In the genomic region with DNA sequence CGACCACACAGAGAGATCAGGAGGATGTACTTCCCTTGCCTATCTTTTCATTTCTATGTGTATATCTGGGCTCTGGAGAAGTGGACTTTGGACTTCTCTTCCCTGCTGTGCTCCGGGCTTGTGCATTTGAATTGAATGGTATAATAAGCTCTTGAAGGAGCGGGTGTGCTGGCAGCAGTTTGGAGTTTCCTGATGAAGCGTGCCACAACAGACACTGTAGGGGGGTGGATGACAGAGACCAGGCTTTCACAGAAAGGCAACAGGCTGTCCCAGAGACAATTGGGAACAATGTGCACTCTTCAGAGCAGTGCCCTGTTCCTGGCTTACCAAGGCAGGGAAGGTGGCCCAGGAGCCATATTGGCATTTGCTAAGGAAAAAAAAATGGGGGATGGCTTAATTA, we compare ENCODE assay signal across 30 cellular contexts.
DNase-seq lines count a peak whose midpoint lies in the region; ATAC-seq lines count a peak whose summit lies in the region.
"Had no signal": no experiment of that assay in that cellular context is flagged by ENCODE, and none has a peak within 500 bp of the region (broad histone marks: within the 10 kb centered on the region; RNA-seq: fewer than 3 reads in every experiment).

No MANE protein-coding gene starts in this region.

- H3K4me1 ChIP-seq in neuronal stem cell (ENCODE audit: control insufficient read depth in 2 of 2, insufficient read depth in 1 of 2, low read depth in 1 of 2, low read length in 2 of 2) = no peaks in the 10 kb centered on the region
- H3K4me1 ChIP-seq in mesendoderm (ENCODE audit: control insufficient read depth, low read depth, low read length) = no peaks in the 10 kb centered on the region
- H3K4me1 ChIP-seq: parathyroid adenoma, upper lobe of left lung had no signal

- no peak overlapping the region for H2BK15ac ChIP-seq in neuronal stem cell (ENCODE audit: low read length)
- no peak overlapping the region for H2BK15ac ChIP-seq in mesendoderm (replicated peaks; ENCODE audit: low read depth)

- no peak overlapping the region for H3K18ac ChIP-seq in neuronal stem cell (ENCODE audit: low read length)
- no peak overlapping the region for H3K18ac ChIP-seq in mesendoderm (ENCODE audit: low read length)

- DNase-seq in DMS53 (lab: John Stamatoyannopoulos, UW) (peak; percentile 76), NCI-H146 (lab: John Stamatoyannopoulos, UW) (peak; percentile 81), SK-N-MC (ENCODE audit: low read depth, low spot score) (no peak), neuronal stem cell (ENCODE audit: low spot score) (no peak), ACHN (no peak), mesendoderm (no peak)
- no peak for DNase-seq in activated CD4-positive, alpha-beta T cell treated with anti-CD3 and anti-CD28 coated beads for 48 hours
- DNase-seq: activated CD4-positive, alpha-beta T cell treated with anti-CD3 and anti-CD28 coated beads, Interleukin-2, amount 50 U/mL, for 48 hours; activated CD4-positive, CD25-positive, alpha-beta regulatory T cell; activated naive CD4-positive, alpha-beta T cell treated with anti-CD3 and anti-CD28 coated beads, Interleukin-2, amount 50 U/mL, for 16 hours; amniotic stem cell; brain microvascular endothelial cell; Calu3; effector memory CD4-positive, alpha-beta T cell; erythroblast; GM23248; kidney glomerular epithelial cell; NCI-H1694; nephron progenitor cell; SHP77 treated with DMSO at 0.1 percent for 48 hours; stimulated activated CD4-positive, alpha-beta T cell treated with anti-CD3 and anti-CD28 coated beads, Interleukin-4, amount 100 ng/mL, for 24 hours; SW 1271; upper lobe of left lung had no signal

- H2BK120ac ChIP-seq in neuronal stem cell (ENCODE audit: low read depth, low read length) (no peak overlapping the region), mesendoderm (ENCODE audit: low read depth, low read length) (no peak overlapping the region)

- H2BK12ac ChIP-seq in neuronal stem cell (ENCODE audit: low read length) = no peak overlapping the region

- H3K36me3 ChIP-seq in SK-N-MC (ENCODE audit: insufficient read depth, low read length) (no peaks in the 10 kb centered on the region), neuronal stem cell (replicated peaks in 1 of 2; ENCODE audit: control insufficient read depth in 2 of 2, insufficient read depth in 2 of 2, low read length in 2 of 2) (no peaks in the 10 kb centered on the region), mesendoderm (ENCODE audit: control insufficient read depth, insufficient read depth, low read length) (no peaks in the 10 kb centered on the region)
- H3K36me3 ChIP-seq: brain microvascular endothelial cell, upper lobe of left lung had no signal

- H3K9me3 ChIP-seq in SK-N-MC (ENCODE audit: low read depth, low read length) = no peaks in the 10 kb centered on the region
- H3K9me3 ChIP-seq in neuronal stem cell (replicated peaks in 1 of 2; ENCODE audit: control insufficient read depth in 2 of 2, insufficient read depth in 1 of 2, low read depth in 1 of 2, low read length in 2 of 2) = no peaks in the 10 kb centered on the region
- H3K9me3 ChIP-seq: upper lobe of left lung had no signal

- in situ Hi-C loops in ACHN (cut with HindIII; ENCODE audit: low pct_ligation_motif_present, low pct_unique_long_range_greater_than_20kb, low sequenced_read_pairs) = no loop called here

- H3K4ac ChIP-seq in neuronal stem cell (ENCODE audit: low read length) (no peak overlapping the region), mesendoderm (ENCODE audit: low read depth, low read length) (no peak overlapping the region)

- H2BK5ac ChIP-seq in neuronal stem cell (ENCODE audit: low read length) (no peak overlapping the region), mesendoderm (ENCODE audit: low read length) (no peak overlapping the region)

- peak overlapping the region; percentile 54 for H3K4me3 ChIP-seq in SK-N-MC
- no peak overlapping the region for H3K4me3 ChIP-seq in neuronal stem cell (ENCODE audit: low read length in 2 of 2)
- H3K4me3 ChIP-seq in mesendoderm (ENCODE audit: low read length) = no peak overlapping the region
- H3K4me3 ChIP-seq: GM23248, upper lobe of left lung had no signal

- ATAC-seq in GM18873 (IDR thresholded peaks at IDR 0.05; ENCODE audit: low FRiP score, unreplicated experiment) = no peak
- ATAC-seq: activated T-helper 17 cell treated with anti-CD3 and anti-CD28 coated beads, Interleukin-2, amount 50 U/mL, for 72 hours; sciatic nerve; stimulated activated effector memory CD8-positive, alpha-beta T cell treated with anti-CD3 and anti-CD28 coated beads, Interleukin-12 subunit alpha, Interleukin-12 subunit beta, amount 100 ng/mL, for 72 hours had no signal

- H3K79me2 ChIP-seq in mesendoderm (ENCODE audit: control insufficient read depth, insufficient read depth, low read length) = no peaks in the 10 kb centered on the region
- H3K79me2 ChIP-seq: parathyroid adenoma had no signal

- H4K8ac ChIP-seq in neuronal stem cell (ENCODE audit: low read depth, low read length) (no peak overlapping the region), mesendoderm (ENCODE audit: low read depth, low read length) (no peak overlapping the region)

- no peak overlapping the region for H4K5ac ChIP-seq in mesendoderm (ENCODE audit: low read length)

- peak overlapping the region; percentile 34 for H2AFZ ChIP-seq in neuronal stem cell (ENCODE audit: low read length)
- H2AFZ ChIP-seq: GM23248, parathyroid adenoma had no signal

- peak overlapping the region; percentile 54; the same call in 1 of the 2 replicates for H3K27ac ChIP-seq in SK-N-MC
- no peak overlapping the region for H3K27ac ChIP-seq in neuronal stem cell (replicated peaks; ENCODE audit: low read length)
- no peak overlapping the region for H3K27ac ChIP-seq in mesendoderm (ENCODE audit: low read depth, low read length)
- H3K27ac ChIP-seq: brain microvascular endothelial cell, C4-2B, GM23248, HL-60, parathyroid adenoma, upper lobe of left lung had no signal

- H3K79me1 ChIP-seq in neuronal stem cell (ENCODE audit: low read depth, low read length) = no peaks in the 10 kb centered on the region
- H3K79me1 ChIP-seq in mesendoderm (ENCODE audit: low read length) = no peaks in the 10 kb centered on the region

- no peak overlapping the region for H2AK5ac ChIP-seq in neuronal stem cell (ENCODE audit: low read depth, low read length)
- H2AK5ac ChIP-seq in mesendoderm (ENCODE audit: low read length) = no peak overlapping the region

- no CpG with 5 or more reads among the region's 4 CpGs for WGBS in neuronal stem cell (ENCODE audit: extremely low coverage in 2 of 2, insufficient read length in 2 of 2, insufficient replicate concordance in 1 of 2), 2 donors
- no CpG with 5 or more reads among the region's 4 CpGs for WGBS in mesendoderm (ENCODE audit: extremely low coverage, insufficient coverage, low lambda C conversion rate)

- H3K9ac ChIP-seq in SK-N-MC (ENCODE audit: insufficient read length) (no peak overlapping the region), neuronal stem cell (ENCODE audit: low read depth, low read length, poor library complexity) (no peak overlapping the region), mesendoderm (ENCODE audit: low read length) (no peak overlapping the region)
- H3K9ac ChIP-seq: GM23248, parathyroid adenoma had no signal

- no peak overlapping the region for H4K91ac ChIP-seq in neuronal stem cell (ENCODE audit: low read depth, low read length, poor library complexity)

- H3K4me2 ChIP-seq in neuronal stem cell (ENCODE audit: insufficient read depth, low read length, poor library complexity, severe bottlenecking) = no peak overlapping the region
- H3K4me2 ChIP-seq in mesendoderm (ENCODE audit: low read length) = no peak overlapping the region

- H3K14ac ChIP-seq in neuronal stem cell (ENCODE audit: low read length) = no peak overlapping the region

- H3K56ac ChIP-seq in mesendoderm (ENCODE audit: low read length) = no peak overlapping the region

- H3K23ac ChIP-seq in neuronal stem cell (ENCODE audit: low read depth, low read length, poor library complexity) (no peak overlapping the region), mesendoderm (ENCODE audit: low read length) (no peak overlapping the region)

- H3K27me3 ChIP-seq in neuronal stem cell (ENCODE audit: control insufficient read depth in 3 of 3, insufficient read depth in 3 of 3, low read depth in 1 of 3, low read length in 3 of 3) (no peaks in the 10 kb centered on the region), mesendoderm (ENCODE audit: insufficient read depth, low read length, poor library complexity) (no peaks in the 10 kb centered on the region)
- H3K27me3 ChIP-seq: brain microvascular endothelial cell, upper lobe of left lung had no signal

Comparison
In these comparisons a context has a peak if more than half of its experiments do, and no peak if none do; other contexts are left out.
1. DNase-seq: peak in DMS53 (single experiment) and NCI-H146 (single experiment); none in SK-N-MC (single experiment), neuronal stem cell (single experiment), ACHN (single experiment), mesendoderm (single experiment) and activated CD4-positive, alpha-beta T cell treated with anti-CD3 and anti-CD28 coated beads for 48 hours (single experiment).